ENCODE assay signal across 3 cellular contexts in the genomic region with DNA sequence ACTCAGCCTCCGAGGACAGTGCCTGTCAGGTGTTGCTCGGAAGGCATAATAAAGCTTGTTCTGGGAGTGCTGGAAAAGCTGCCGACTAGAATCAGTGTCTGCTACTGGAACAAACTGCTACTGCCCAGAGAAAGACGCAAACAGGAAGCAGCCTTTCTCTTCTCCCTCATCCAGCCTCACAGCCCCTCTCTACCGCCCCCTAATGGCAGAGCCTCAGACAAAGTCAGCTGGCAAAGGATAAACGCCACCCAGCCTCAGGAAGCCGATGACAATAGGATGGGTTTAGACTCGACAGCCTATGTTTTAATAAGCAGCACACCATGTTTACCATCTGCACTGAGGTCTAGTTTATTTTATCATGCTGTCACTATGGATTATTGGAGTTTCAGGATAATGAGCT.
TF ChIP-seq lines count a peak whose summit lies in the region.

No MANE protein-coding gene starts in this region.

TF ChIP-seq in SK-N-SH, 30 proteins besides CTCF, POLR2A, EP300 and RAD21 (continued from another document):
- TF ChIP-seq TEAD4 (IDR thresholded peaks at IDR 0.05; ENCODE audit: borderline replicate concordance, insufficient read depth): no peak
- no peak for TF ChIP-seq ELF1 (IDR thresholded peaks at IDR 0.05)
- TF ChIP-seq SMC3 (IDR thresholded peaks at IDR 0.05; ENCODE audit: low read depth, low read length): no peak
- no peak for TF ChIP-seq FOXJ3 (CRISPR knock-in tag; IDR thresholded peaks at IDR 0.05)
- TF ChIP-seq MEF2A (IDR thresholded peaks at IDR 0.05; ENCODE audit: borderline replicate concordance, low read depth): no peak
- TF ChIP-seq TAF1 (IDR thresholded peaks at IDR 0.05; ENCODE audit: borderline replicate concordance, low read depth, low read length): no peak
- TF ChIP-seq, protein P1, sequence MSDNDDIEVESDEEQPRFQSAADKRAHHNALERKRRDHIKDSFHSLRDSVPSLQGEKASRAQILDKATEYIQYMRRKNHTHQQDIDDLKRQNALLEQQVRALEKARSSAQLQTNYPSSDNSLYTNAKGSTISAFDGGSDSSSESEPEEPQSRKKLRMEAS (IDR thresholded peaks at IDR 0.05; ENCODE audit: low read depth): no peak
- no peak for TF ChIP-seq FOXM1 (IDR thresholded peaks at IDR 0.05; ENCODE audit: low read depth)
- no peak for TF ChIP-seq IRF3 (IDR thresholded peaks at IDR 0.05; ENCODE audit: low read depth, low read length)
- no peak for TF ChIP-seq TCF12 (IDR thresholded peaks at IDR 0.05)
TF ChIP-seq in SK-N-SH: peak in this region for 0.

TF ChIP-seq in SK-N-SH treated with all-trans-retinoic acid at 6 μM for 48 hours, 23 proteins besides CTCF, POLR2A, EP300 and RAD21 (continued from another document):
- TF ChIP-seq POU6F1 (CRISPR knock-in tag; IDR thresholded peaks at IDR 0.05; ENCODE audit: borderline replicate concordance, low read depth) (no peak), ARNTL (CRISPR knock-in tag; IDR thresholded peaks at IDR 0.05; ENCODE audit: borderline replicate concordance, low read depth) (no peak), ZNF8 (CRISPR knock-in tag; IDR thresholded peaks at IDR 0.05) (no peak), ZNF70 (CRISPR knock-in tag; IDR thresholded peaks at IDR 0.05) (no peak), CSDC2 (CRISPR knock-in tag; IDR thresholded peaks at IDR 0.05) (no peak), ZFP3 (CRISPR knock-in tag; IDR thresholded peaks at IDR 0.05) (no peak), PATZ1 (CRISPR knock-in tag; IDR thresholded peaks at IDR 0.05; ENCODE audit: borderline replicate concordance) (no peak), PPARA (CRISPR knock-in tag; IDR thresholded peaks at IDR 0.05; ENCODE audit: borderline replicate concordance) (no peak), ISL1 (CRISPR knock-in tag; IDR thresholded peaks at IDR 0.05) (no peak), TCF4 (CRISPR knock-in tag; IDR thresholded peaks at IDR 0.05; ENCODE audit: borderline replicate concordance) (no peak), GLIS3 (CRISPR knock-in tag; IDR thresholded peaks at IDR 0.05) (no peak), TSHZ2 (CRISPR knock-in tag; IDR thresholded peaks at IDR 0.05) (no peak)
- TF ChIP-seq, protein P2, sequence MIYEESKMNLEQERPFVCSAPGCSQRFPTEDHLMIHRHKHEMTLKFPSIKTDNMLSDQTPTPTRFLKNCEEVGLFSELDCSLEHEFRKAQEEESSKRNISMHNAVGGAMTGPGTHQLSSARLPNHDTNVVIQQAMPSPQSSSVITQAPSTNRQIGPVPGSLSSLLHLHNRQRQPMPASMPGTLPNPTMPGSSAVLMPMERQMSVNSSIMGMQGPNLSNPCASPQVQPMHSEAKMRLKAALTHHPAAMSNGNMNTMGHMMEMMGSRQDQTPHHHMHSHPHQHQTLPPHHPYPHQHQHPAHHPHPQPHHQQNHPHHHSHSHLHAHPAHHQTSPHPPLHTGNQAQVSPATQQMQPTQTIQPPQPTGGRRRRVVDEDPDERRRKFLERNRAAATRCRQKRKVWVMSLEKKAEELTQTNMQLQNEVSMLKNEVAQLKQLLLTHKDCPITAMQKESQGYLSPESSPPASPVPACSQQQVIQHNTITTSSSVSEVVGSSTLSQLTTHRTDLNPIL (CRISPR knock-in tag; IDR thresholded peaks at IDR 0.05; ENCODE audit: low read depth): no peak

TF ChIP-seq in endothelial cell of umbilical vein, 7 proteins besides CTCF, POLR2A, EP300 and RAD21 (continued from another document):
- TF ChIP-seq GATA2 (IDR thresholded peaks at IDR 0.05; ENCODE audit: insufficient read depth, insufficient read length, low read depth, low read length) (no peak), MYC (IDR thresholded peaks at IDR 0.05; ENCODE audit: low read depth, low read length) (no peak), FOS (IDR thresholded peaks at IDR 0.05; ENCODE audit: borderline replicate concordance, insufficient read depth, low read length) (no peak), EZH2 (IDR thresholded peaks at IDR 0.05; ENCODE audit: borderline replicate concordance, low read depth, low read length, severe bottlenecking) (no peak), POLR2AphosphoS5 (IDR thresholded peaks at IDR 0.05; ENCODE audit: insufficient read depth, low read depth, low read length) (no peak)
- TF ChIP-seq, protein P1 (IDR thresholded peaks at IDR 0.05; ENCODE audit: insufficient read depth, insufficient read length): no peak
